In genomic region chr9:123395276-123396006, GRCh38 we compare ENCODE assay signal across 2 cellular contexts.
TF ChIP-seq lines count a peak whose summit lies in the region.

No MANE protein-coding gene starts in this region.

TF ChIP-seq in SK-N-SH, 30 proteins besides CTCF, POLR2A, EP300 and RAD21 (continued from another document):
- TF ChIP-seq, protein P1, sequence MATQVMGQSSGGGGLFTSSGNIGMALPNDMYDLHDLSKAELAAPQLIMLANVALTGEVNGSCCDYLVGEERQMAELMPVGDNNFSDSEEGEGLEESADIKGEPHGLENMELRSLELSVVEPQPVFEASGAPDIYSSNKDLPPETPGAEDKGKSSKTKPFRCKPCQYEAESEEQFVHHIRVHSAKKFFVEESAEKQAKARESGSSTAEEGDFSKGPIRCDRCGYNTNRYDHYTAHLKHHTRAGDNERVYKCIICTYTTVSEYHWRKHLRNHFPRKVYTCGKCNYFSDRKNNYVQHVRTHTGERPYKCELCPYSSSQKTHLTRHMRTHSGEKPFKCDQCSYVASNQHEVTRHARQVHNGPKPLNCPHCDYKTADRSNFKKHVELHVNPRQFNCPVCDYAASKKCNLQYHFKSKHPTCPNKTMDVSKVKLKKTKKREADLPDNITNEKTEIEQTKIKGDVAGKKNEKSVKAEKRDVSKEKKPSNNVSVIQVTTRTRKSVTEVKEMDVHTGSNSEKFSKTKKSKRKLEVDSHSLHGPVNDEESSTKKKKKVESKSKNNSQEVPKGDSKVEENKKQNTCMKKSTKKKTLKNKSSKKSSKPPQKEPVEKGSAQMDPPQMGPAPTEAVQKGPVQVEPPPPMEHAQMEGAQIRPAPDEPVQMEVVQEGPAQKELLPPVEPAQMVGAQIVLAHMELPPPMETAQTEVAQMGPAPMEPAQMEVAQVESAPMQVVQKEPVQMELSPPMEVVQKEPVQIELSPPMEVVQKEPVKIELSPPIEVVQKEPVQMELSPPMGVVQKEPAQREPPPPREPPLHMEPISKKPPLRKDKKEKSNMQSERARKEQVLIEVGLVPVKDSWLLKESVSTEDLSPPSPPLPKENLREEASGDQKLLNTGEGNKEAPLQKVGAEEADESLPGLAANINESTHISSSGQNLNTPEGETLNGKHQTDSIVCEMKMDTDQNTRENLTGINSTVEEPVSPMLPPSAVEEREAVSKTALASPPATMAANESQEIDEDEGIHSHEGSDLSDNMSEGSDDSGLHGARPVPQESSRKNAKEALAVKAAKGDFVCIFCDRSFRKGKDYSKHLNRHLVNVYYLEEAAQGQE (IDR thresholded peaks at IDR 0.05; ENCODE audit: low read depth, low read length): no peak
- no peak for TF ChIP-seq ELF1 (IDR thresholded peaks at IDR 0.05)
- no peak for TF ChIP-seq SIN3A (IDR thresholded peaks at IDR 0.05; ENCODE audit: borderline replicate concordance, low read depth, low read length)
- no peak for TF ChIP-seq FOXJ3 (CRISPR knock-in tag; IDR thresholded peaks at IDR 0.05)
- TF ChIP-seq MEF2A (IDR thresholded peaks at IDR 0.05; ENCODE audit: borderline replicate concordance, low read depth): no peak
- no peak for TF ChIP-seq PBX3 (IDR thresholded peaks at IDR 0.05)

TF ChIP-seq in SK-N-SH treated with all-trans-retinoic acid at 6 μM for 48 hours, 23 proteins besides CTCF, POLR2A, EP300 and RAD21 (continued from another document):
- TF ChIP-seq TSHZ2 (CRISPR knock-in tag; IDR thresholded peaks at IDR 0.05): no peak
- no peak for TF ChIP-seq TCF4 (CRISPR knock-in tag; IDR thresholded peaks at IDR 0.05; ENCODE audit: borderline replicate concordance)
